Comparison of ENCODE assay signal across 34 cellular contexts in the genomic region with DNA sequence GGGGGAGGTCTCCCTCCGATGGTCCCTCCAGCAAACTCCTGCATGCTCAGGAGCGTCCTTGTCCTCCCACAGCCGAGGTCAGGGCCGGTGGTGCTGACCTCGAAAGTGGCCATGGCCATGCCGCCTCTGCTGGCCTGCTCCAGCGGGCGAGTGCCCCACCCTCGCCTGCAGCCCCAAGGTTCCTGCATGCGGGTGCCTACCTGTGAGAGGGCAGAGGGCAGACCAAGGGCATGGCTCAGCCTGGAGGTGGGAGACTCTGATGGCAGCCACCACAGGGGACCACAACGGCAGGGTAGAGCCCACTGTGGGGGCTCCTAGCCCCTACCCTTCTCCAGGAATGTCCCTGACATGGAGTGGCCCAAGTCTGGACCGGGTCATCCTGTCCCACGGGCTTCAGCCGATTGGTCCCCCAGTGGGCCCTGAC. TPM values are rescaled to one million over a fixed set of nuclear protein-coding genes. Genes with fewer than 3 reads are reported as not detected.
"Had no signal": no experiment of that assay in that cellular context is flagged by ENCODE, and none has a peak within 500 bp of the region (broad histone marks: within the 10 kb centered on the region; RNA-seq: fewer than 3 reads in every experiment).

No MANE protein-coding gene starts in this region.

- H3K27me3 Mint-ChIP-seq: activated CD4-positive, alpha-beta memory T cell treated with anti-CD3 and anti-CD28 coated beads for 36 hours; activated CD4-positive, alpha-beta T cell treated with anti-CD3 and anti-CD28 coated beads for 36 hours; activated CD8-positive, alpha-beta memory T cell treated with anti-CD3 and anti-CD28 coated beads, Interleukin-2, amount 10 ng/mL, durations not matched to agents 7 days and 5 days; brain; T-helper 17 cell had no signal

- H3K36me3 Mint-ChIP-seq: activated CD4-positive, alpha-beta memory T cell treated with anti-CD3 and anti-CD28 coated beads for 36 hours; activated CD8-positive, alpha-beta memory T cell treated with anti-CD3 and anti-CD28 coated beads, Interleukin-2, amount 10 ng/mL, durations not matched to agents 7 days and 5 days; activated naive CD4-positive, alpha-beta T cell treated with anti-CD3 and anti-CD28 coated beads, Interleukin-2, amount 10 ng/mL, durations not matched to agents 7 days and 5 days; activated naive CD4-positive, alpha-beta T cell treated with anti-CD3 and anti-CD28 coated beads, Interleukin-2, amount 50 U/mL, for 72 hours; activated naive CD8-positive, alpha-beta T cell treated with anti-CD3 and anti-CD28 coated beads, Interleukin-2, amount 10 ng/mL, durations not matched to agents 7 days and 5 days; brain had no signal

- H3K4me1 ChIP-seq: foreskin keratinocyte had no signal

- H3K27me3 ChIP-seq: ascending aorta, breast epithelium, cardiac muscle cell, colonic mucosa, esophagus muscularis mucosa, gastrocnemius medialis, heart left ventricle had no signal

- H3K9me3 ChIP-seq: ascending aorta, breast epithelium, colonic mucosa, esophagus muscularis mucosa, gastrocnemius medialis, heart left ventricle had no signal

- H3K4me3 Mint-ChIP-seq: activated CD4-positive, alpha-beta memory T cell treated with anti-CD3 and anti-CD28 coated beads for 36 hours; activated CD4-positive, alpha-beta T cell treated with anti-CD3 and anti-CD28 coated beads for 36 hours; activated CD4-positive, alpha-beta T cell treated with anti-CD3 and anti-CD28 coated beads, Interleukin-2, amount 10 ng/mL, durations not matched to agents 24 days and 14 days; activated CD8-positive, alpha-beta memory T cell treated with anti-CD3 and anti-CD28 coated beads, Interleukin-2, amount 10 ng/mL, durations not matched to agents 7 days and 5 days; activated CD8-positive, alpha-beta T cell treated with anti-CD3 and anti-CD28 coated beads, Interleukin-2, amount 10 ng/mL, durations not matched to agents 7 days and 5 days; activated naive CD4-positive, alpha-beta T cell treated with anti-CD3 and anti-CD28 coated beads, Interleukin-2, amount 10 ng/mL, durations not matched to agents 7 days and 5 days; activated naive CD8-positive, alpha-beta T cell treated with anti-CD3 and anti-CD28 coated beads, Interleukin-2, amount 10 ng/mL, durations not matched to agents 7 days and 5 days; activated T-cell treated with anti-CD3 and anti-CD28 coated beads, Interleukin-2, amount 50 U/mL, for 72 hours; dendritic cell treated with granulocyte-macrophage colony-stimulating factor and Interleukin-4, amounts not matched to agents 40 ng/mL and 50 ng/mL, for 4 days; effector memory CD8-positive, alpha-beta T cell; T-helper 17 cell had no signal

- DNase-seq: activated CD4-positive, alpha-beta memory T cell treated with anti-CD3 and anti-CD28 coated beads for 36 hours; activated CD4-positive, alpha-beta T cell treated with anti-CD3 and anti-CD28 coated beads for 36 hours; activated CD4-positive, alpha-beta T cell treated with anti-CD3 and anti-CD28 coated beads, Interleukin-2, amount 10 ng/mL, durations not matched to agents 24 days and 14 days; activated CD4-positive, CD25-positive, alpha-beta regulatory T cell; activated CD4-positive, CD25-positive, alpha-beta regulatory T cell treated with anti-CD3 and anti-CD28 coated beads, Interleukin-2, amount 50 U/mL, for 72 hours; activated CD8-positive, alpha-beta memory T cell treated with anti-CD3 and anti-CD28 coated beads, Interleukin-2, amount 10 ng/mL, durations not matched to agents 7 days and 5 days; activated CD8-positive, alpha-beta memory T cell treated with anti-CD3 and anti-CD28 coated beads, Interleukin-2, amount 50 U/mL, for 4 hours; activated CD8-positive, alpha-beta T cell treated with anti-CD3 and anti-CD28 coated beads, Interleukin-2, amount 10 ng/mL, durations not matched to agents 7 days and 5 days; activated gamma-delta T cell; activated naive CD4-positive, alpha-beta T cell; activated naive CD4-positive, alpha-beta T cell treated with anti-CD3 and anti-CD28 coated beads, Interleukin-2, amount 10 ng/mL, durations not matched to agents 7 days and 5 days; activated naive CD8-positive, alpha-beta T cell treated with anti-CD3 and anti-CD28 coated beads, Interleukin-2, amount 10 ng/mL, durations not matched to agents 7 days and 5 days; activated T-cell treated with anti-CD3 and anti-CD28 coated beads, Interleukin-2, amount 50 U/mL, for 1 hour; activated T-cell treated with anti-CD3 and anti-CD28 coated beads, Interleukin-2, amount 50 U/mL, for 72 hours; central memory CD4-positive, alpha-beta T cell; cerebellar nuclear complex; colonic mucosa; effector CD4-positive, alpha-beta T cell; effector memory CD8-positive, alpha-beta T cell; erythroblast; foreskin keratinocyte; gastrocnemius medialis; glutamatergic neuron; T-helper 1 cell; T-helper 17 cell had no signal

- H3K9me3 Mint-ChIP-seq: activated CD4-positive, alpha-beta memory T cell treated with anti-CD3 and anti-CD28 coated beads for 36 hours; activated CD4-positive, alpha-beta T cell treated with anti-CD3 and anti-CD28 coated beads, Interleukin-2, amount 10 ng/mL, durations not matched to agents 24 days and 14 days; activated naive CD4-positive, alpha-beta T cell treated with anti-CD3 and anti-CD28 coated beads, Interleukin-2, amount 10 ng/mL, durations not matched to agents 7 days and 5 days; activated naive CD4-positive, alpha-beta T cell treated with anti-CD3 and anti-CD28 coated beads, Interleukin-2, amount 50 U/mL, for 72 hours; activated naive CD8-positive, alpha-beta T cell treated with anti-CD3 and anti-CD28 coated beads, Interleukin-2, amount 10 ng/mL, durations not matched to agents 7 days and 5 days; activated T-cell treated with anti-CD3 and anti-CD28 coated beads, Interleukin-2, amount 50 U/mL, for 72 hours; brain; dendritic cell treated with granulocyte-macrophage colony-stimulating factor and Interleukin-4, amounts not matched to agents 40 ng/mL and 50 ng/mL, for 4 days; effector memory CD8-positive, alpha-beta T cell had no signal

- H3K4me3 ChIP-seq: ascending aorta, breast epithelium, cardiac muscle cell, colonic mucosa, esophagus muscularis mucosa, gastrocnemius medialis, heart left ventricle had no signal

- ATAC-seq: activated CD4-positive, alpha-beta T cell treated with anti-CD3 and anti-CD28 coated beads for 36 hours; activated CD8-positive, alpha-beta memory T cell treated with anti-CD3 and anti-CD28 coated beads, Interleukin-2, amount 10 ng/mL, durations not matched to agents 7 days and 5 days; activated CD8-positive, alpha-beta T cell treated with anti-CD3 and anti-CD28 coated beads, Interleukin-2, amount 10 ng/mL, durations not matched to agents 7 days and 5 days; activated naive CD4-positive, alpha-beta T cell treated with anti-CD3 and anti-CD28 coated beads, Interleukin-2, amount 50 U/mL, for 72 hours; activated T-cell treated with anti-CD3 and anti-CD28 coated beads, Interleukin-2, amount 50 U/mL, for 72 hours; effector memory CD8-positive, alpha-beta T cell; foreskin keratinocyte; gastrocnemius medialis; heart left ventricle; T-helper 17 cell had no signal

- H3K27ac ChIP-seq: ascending aorta, breast epithelium, cardiac muscle cell, colonic mucosa, esophagus muscularis mucosa, foreskin keratinocyte, gastrocnemius medialis, heart left ventricle had no signal

- H3K27ac Mint-ChIP-seq: activated CD4-positive, alpha-beta memory T cell treated with anti-CD3 and anti-CD28 coated beads for 36 hours; activated CD4-positive, alpha-beta T cell treated with anti-CD3 and anti-CD28 coated beads for 36 hours; activated CD4-positive, alpha-beta T cell treated with anti-CD3 and anti-CD28 coated beads, Interleukin-2, amount 10 ng/mL, durations not matched to agents 24 days and 14 days; activated CD8-positive, alpha-beta memory T cell treated with anti-CD3 and anti-CD28 coated beads, Interleukin-2, amount 10 ng/mL, durations not matched to agents 7 days and 5 days; activated CD8-positive, alpha-beta T cell treated with anti-CD3 and anti-CD28 coated beads, Interleukin-2, amount 10 ng/mL, durations not matched to agents 7 days and 5 days; activated naive CD4-positive, alpha-beta T cell treated with anti-CD3 and anti-CD28 coated beads, Interleukin-2, amount 10 ng/mL, durations not matched to agents 7 days and 5 days; activated naive CD8-positive, alpha-beta T cell treated with anti-CD3 and anti-CD28 coated beads, Interleukin-2, amount 10 ng/mL, durations not matched to agents 7 days and 5 days; activated T-cell treated with anti-CD3 and anti-CD28 coated beads, Interleukin-2, amount 50 U/mL, for 72 hours; dendritic cell treated with granulocyte-macrophage colony-stimulating factor and Interleukin-4, amounts not matched to agents 40 ng/mL and 50 ng/mL, for 4 days; T-helper 17 cell had no signal

- H3K4me1 Mint-ChIP-seq: activated CD4-positive, alpha-beta T cell treated with anti-CD3 and anti-CD28 coated beads, Interleukin-2, amount 10 ng/mL, durations not matched to agents 24 days and 14 days had no signal

- H3K36me3 ChIP-seq: ascending aorta, breast epithelium, cardiac muscle cell, colonic mucosa, esophagus muscularis mucosa, gastrocnemius medialis, heart left ventricle had no signal

RNA-seq across cellular contexts. Expression of a gene that starts 42.7 kb away (rescaled TPM):
- total RNA-seq: cardiac muscle cell had no signal

RNA-seq across cellular contexts. Expression of a gene that starts 56.8 kb away (rescaled TPM):
- total RNA-seq: activated CD4-positive, alpha-beta memory T cell treated with anti-CD3 and anti-CD28 coated beads for 36 hours; activated CD4-positive, alpha-beta T cell treated with anti-CD3 and anti-CD28 coated beads for 36 hours; activated CD4-positive, alpha-beta T cell treated with anti-CD3 and anti-CD28 coated beads, Interleukin-2, amount 10 ng/mL, durations not matched to agents 24 days and 14 days; activated CD8-positive, alpha-beta memory T cell treated with anti-CD3 and anti-CD28 coated beads for 36 hours; activated CD8-positive, alpha-beta memory T cell treated with anti-CD3 and anti-CD28 coated beads, Interleukin-2, amount 10 ng/mL, durations not matched to agents 7 days and 5 days; activated CD8-positive, alpha-beta T cell treated with anti-CD3 and anti-CD28 coated beads, Interleukin-2, amount 10 ng/mL, durations not matched to agents 7 days and 5 days; activated naive CD4-positive, alpha-beta T cell treated with anti-CD3 and anti-CD28 coated beads, Interleukin-2, amount 50 U/mL, for 72 hours; activated naive CD8-positive, alpha-beta T cell treated with anti-CD3 and anti-CD28 coated beads, Interleukin-2, amount 10 ng/mL, durations not matched to agents 7 days and 5 days; activated T-cell treated with anti-CD3 and anti-CD28 coated beads, Interleukin-2, amount 50 U/mL, for 72 hours; ascending aorta; breast epithelium; colonic mucosa; esophagus muscularis mucosa; foreskin keratinocyte; gastrocnemius medialis had no signal
- polyA plus RNA-seq: foreskin keratinocyte had no signal
